1 cellular context compared by ENCODE assay signal in genomic region chr6:2634151-2634964, GRCh38.
TF ChIP-seq lines count a peak whose summit lies in the region.

No MANE protein-coding gene starts in this region.

TF ChIP-seq in HepG2, 621 proteins besides CTCF, POLR2A, EP300 and RAD21 (continued from another document and continues in another):
- TF ChIP-seq SAFB2 (CRISPR knock-in tag; IDR thresholded peaks at IDR 0.05; ENCODE audit: borderline replicate concordance, low read depth) (peak; percentile 52; the same call in 1 of the 2 replicates), ZNF644 (CRISPR knock-in tag; IDR thresholded peaks at IDR 0.05; ENCODE audit: low read depth) (0 out of 2 replicates have a peak, but pooled peaks have one; percentile 26), ZNF124 (CRISPR knock-in tag; IDR thresholded peaks at IDR 0.05) (no peak), NR0B2 (CRISPR knock-in tag; IDR thresholded peaks at IDR 0.05) (no peak), ZNF432 (CRISPR knock-in tag; IDR thresholded peaks at IDR 0.05; ENCODE audit: borderline replicate concordance) (no peak), ZNF121 (CRISPR knock-in tag; IDR thresholded peaks at IDR 0.05) (no peak), ZBTB44 (CRISPR knock-in tag; IDR thresholded peaks at IDR 0.05) (no peak; the same call in 1 of the 2 replicates), ZKSCAN5 (CRISPR knock-in tag; IDR thresholded peaks at IDR 0.05) (no peak), ZNF160 (CRISPR knock-in tag; IDR thresholded peaks at IDR 0.05) (0 out of 2 replicates have a peak, but pooled peaks have one; percentile 30), ZNF275 (CRISPR knock-in tag; IDR thresholded peaks at IDR 0.05; ENCODE audit: borderline replicate concordance) (peak; percentile 68; the same call in 1 of the 2 replicates), ZNF138 (CRISPR knock-in tag; IDR thresholded peaks at IDR 0.05; ENCODE audit: low read depth) (no peak), IRF2 (CRISPR knock-in tag; IDR thresholded peaks at IDR 0.05) (peak; percentile 69), NRL (CRISPR knock-in tag; IDR thresholded peaks at IDR 0.05; ENCODE audit: borderline replicate concordance) (peak; percentile 60; the same call in 1 of the 2 replicates), MEF2D (CRISPR knock-in tag; IDR thresholded peaks at IDR 0.05) (peak; percentile 38; the same call in 1 of the 2 replicates), XBP1 (CRISPR knock-in tag; IDR thresholded peaks at IDR 0.05) (peak; percentile 55; the same call in 1 of the 2 replicates), ADNP (CRISPR knock-in tag; IDR thresholded peaks at IDR 0.05) (0 out of 2 replicates have a peak, but pooled peaks have one; percentile 19), ZNF776 (CRISPR knock-in tag; IDR thresholded peaks at IDR 0.05) (0 out of 2 replicates have a peak, but pooled peaks have one; percentile 41), NFIC (IDR thresholded peaks at IDR 0.05; ENCODE audit: low read length) (no peak), KIAA2018 (CRISPR knock-in tag; IDR thresholded peaks at IDR 0.05; ENCODE audit: borderline replicate concordance) (no peak), ZBTB46 (CRISPR knock-in tag; IDR thresholded peaks at IDR 0.05; ENCODE audit: borderline replicate concordance) (no peak), ZNF207 (IDR thresholded peaks at IDR 0.05; ENCODE audit: borderline replicate concordance) (no peak), SMAD9 (CRISPR knock-in tag; IDR thresholded peaks at IDR 0.05) (no peak), KLF15 (CRISPR knock-in tag; IDR thresholded peaks at IDR 0.05; ENCODE audit: borderline replicate concordance) (no peak), ZNF703 (CRISPR knock-in tag; IDR thresholded peaks at IDR 0.05; ENCODE audit: borderline replicate concordance) (no peak), ZNF772 (CRISPR knock-in tag; IDR thresholded peaks at IDR 0.05) (peak; percentile 37; the same call in 1 of the 2 replicates), ZFP1 (CRISPR knock-in tag; IDR thresholded peaks at IDR 0.05) (no peak), GMEB1 (CRISPR knock-in tag; IDR thresholded peaks at IDR 0.05; ENCODE audit: borderline replicate concordance) (no peak; the same call in 1 of the 2 replicates), HDAC6 (IDR thresholded peaks at IDR 0.05; ENCODE audit: low read depth, low read length) (no peak), NCOA5 (CRISPR knock-in tag; IDR thresholded peaks at IDR 0.05) (no peak), HNF1B (CRISPR knock-in tag; IDR thresholded peaks at IDR 0.05) (no peak; the same call in 1 of the 2 replicates), ZFP62 (CRISPR knock-in tag; IDR thresholded peaks at IDR 0.05) (no peak), MXD1 (CRISPR knock-in tag; IDR thresholded peaks at IDR 0.05) (no peak), ATF5 (CRISPR knock-in tag; IDR thresholded peaks at IDR 0.05; ENCODE audit: low read depth) (no peak), ZSCAN20 (CRISPR knock-in tag; IDR thresholded peaks at IDR 0.05; ENCODE audit: borderline replicate concordance) (no peak), NFYC (CRISPR knock-in tag; IDR thresholded peaks at IDR 0.05) (no peak), SP1 (IDR thresholded peaks at IDR 0.05) (no peak), SP1 (CRISPR knock-in tag; IDR thresholded peaks at IDR 0.05) (peak; percentile 56; the same call in 1 of the 2 replicates), ZNF598 (CRISPR knock-in tag; IDR thresholded peaks at IDR 0.05; ENCODE audit: borderline replicate concordance) (0 out of 2 replicates have a peak, but pooled peaks have one; percentile 25), ZBTB33 (CRISPR knock-in tag; IDR thresholded peaks at IDR 0.05) (0 out of 2 replicates have a peak, but pooled peaks have one; percentile 51), ZNF326 (CRISPR knock-in tag; IDR thresholded peaks at IDR 0.05; ENCODE audit: borderline replicate concordance) (no peak)
